20 cellular contexts compared by ENCODE assay signal in the genomic region with DNA sequence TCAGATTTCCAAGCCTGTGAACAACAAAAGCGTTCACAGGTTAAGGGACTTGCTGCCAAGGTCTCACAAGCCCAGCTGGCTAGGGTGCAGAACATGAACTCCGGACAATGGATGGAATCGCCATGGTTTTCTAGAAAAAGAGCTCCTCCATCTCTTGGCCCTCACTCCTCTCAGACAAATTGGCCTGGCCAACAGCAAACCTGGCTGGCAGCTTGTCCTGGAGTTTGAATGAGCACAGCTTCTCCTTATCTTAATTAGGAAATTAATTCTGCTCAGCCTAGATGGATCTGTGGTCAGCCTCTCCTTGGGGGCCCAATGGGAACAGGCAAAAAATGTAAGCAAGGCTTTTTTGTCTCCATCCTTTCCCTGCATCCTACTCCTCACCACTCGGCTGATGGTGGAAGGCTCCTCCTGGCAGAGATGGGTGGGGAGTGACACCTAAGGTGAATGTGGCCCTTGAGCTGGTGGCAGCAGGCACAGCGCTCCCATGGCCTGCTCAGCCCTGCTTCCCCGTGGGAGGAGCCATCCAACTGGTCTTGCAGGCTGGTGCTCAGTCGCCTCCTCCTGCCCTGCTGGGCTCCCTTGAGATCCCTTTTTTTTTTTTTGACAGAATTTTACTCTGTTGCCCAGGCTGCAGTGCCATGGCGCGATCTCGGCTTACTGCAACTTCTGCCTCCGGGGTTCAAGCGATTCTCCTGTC. TPM values are rescaled to one million over a fixed set of nuclear protein-coding genes. Genes with fewer than 3 reads are reported as not detected.
DNase-seq lines count a peak whose midpoint lies in the region; ATAC-seq, FAIRE-seq and TF ChIP-seq lines count a peak whose summit lies in the region.
"Had no signal": no experiment of that assay in that cellular context is flagged by ENCODE, and none has a peak within 500 bp of the region (broad histone marks: within the 10 kb centered on the region; RNA-seq: fewer than 3 reads in every experiment).

No MANE protein-coding gene starts in this region.

- H3K27me3 Mint-ChIP-seq in CD4-positive, alpha-beta memory T cell, result no peaks in the 10 kb centered on the region

- ATAC-seq in HG03432 (IDR thresholded peaks at IDR 0.05; ENCODE audit: unreplicated experiment), result no peak
- ATAC-seq: heart right ventricle, left lobe of liver had no signal

- H3K4me1 ChIP-seq in kidney (ENCODE audit: control insufficient read depth in 1 of 2, insufficient read depth in 1 of 2, low read depth in 1 of 2, low read length in 2 of 2), result peaks cover 26 to 28% of the 10 kb centered on the region in 2 donors
- H3K4me1 ChIP-seq in thyroid gland, result peaks cover 27 to 59% of the 10 kb centered on the region in 2 donors
- peaks cover 18% of the 10 kb centered on the region for H3K4me1 ChIP-seq in SJCRH30
- H3K4me1 ChIP-seq in CD4-positive, alpha-beta memory T cell (ENCODE audit: insufficient read depth, low read length), result peaks cover 48% of the 10 kb centered on the region

- H3K27ac Mint-ChIP-seq in CD4-positive, alpha-beta memory T cell, result peak overlapping the region in 2 of 7 donors; percentile 57 to 75
- H3K27ac Mint-ChIP-seq: activated naive CD8-positive, alpha-beta T cell treated with anti-CD3 and anti-CD28 coated beads, Interleukin-2, amount 10 ng/mL, durations not matched to agents 7 days and 5 days; stimulated activated naive B cell treated with anti-CD40 and anti-IgM and Interleukin-4, amounts not matched to agents 10 μg/mL and 1 μg/mL and 100 μg/mL, for 72 hours; T-helper 1 cell treated with Interleukin-12 subunit alpha and Interleukin-12 subunit beta and Interleukin-4 antibody, amounts not matched to agents 30 μg/mL and 1 μg/mL, for 36 hours had no signal

- H3K27ac ChIP-seq in RWPE1, result peak overlapping the region; percentile 6; the same call in 1 of the 2 replicates
- H3K27ac ChIP-seq in kidney (ENCODE audit: low read depth in 2 of 2, low read length in 2 of 2), result no peak overlapping the region
- H3K27ac ChIP-seq in thyroid gland, result no peak overlapping the region
- no peak overlapping the region for H3K27ac ChIP-seq in SJCRH30
- no peak overlapping the region for H3K27ac ChIP-seq in CD4-positive, alpha-beta memory T cell (ENCODE audit: low read depth, low read length)
- H3K27ac ChIP-seq: GM23248, heart right ventricle, uterus had no signal

- H3K4me3 ChIP-seq in kidney (ENCODE audit: low read length in 2 of 2), result no peak overlapping the region
- no peak overlapping the region for H3K4me3 ChIP-seq in thyroid gland (replicated peaks in 1 of 3)
- no peak overlapping the region for H3K4me3 ChIP-seq in SJCRH30
- no peak overlapping the region for H3K4me3 ChIP-seq in CD4-positive, alpha-beta memory T cell (ENCODE audit: low read length in 2 of 2)
- H3K4me3 ChIP-seq: GM23248, heart right ventricle, uterus had no signal

- H3K9ac ChIP-seq in kidney (ENCODE audit: low read length in 2 of 2), result no peak overlapping the region
- H3K9ac ChIP-seq: GM23248 had no signal

- DNase-seq in NCI-H526 (lab: John Stamatoyannopoulos, UW) (peak; percentile 6 to 48), NCI-H526 treated with DMSO at 0.1 percent for 48 hours (lab: John Stamatoyannopoulos, UW) (no peak), RWPE1 (ENCODE audit: low spot score) (no peak), kidney (peak; percentile 82), thyroid gland (peak; percentile 79 to 83), SJCRH30 (no peak)
- no peak for DNase-seq in CD4-positive, alpha-beta memory T cell
- DNase-seq: activated CD4-positive, alpha-beta T cell treated with anti-CD3 and anti-CD28 coated beads for 4 hours; activated naive CD8-positive, alpha-beta T cell treated with anti-CD3 and anti-CD28 coated beads, Interleukin-2, amount 10 ng/mL, durations not matched to agents 7 days and 5 days; activated T-cell treated with anti-CD3 and anti-CD28 coated beads, Interleukin-2, amount 50 U/mL, for 1 hour; erythroblast; GM23248; heart right ventricle; NCI-H1417 treated with DMSO at 0.1 percent for 48 hours; NCI-H69; stimulated activated naive B cell treated with anti-CD40 and anti-IgM and Interleukin-4, amounts not matched to agents 10 μg/mL and 1 μg/mL and 100 μg/mL, for 72 hours; uterus had no signal

- POLR2A ChIA-PET in RWPE1 (lab: Yijun Ruan, JAX; ENCODE audit: low non-redundant PET), result no interaction called here
- POLR2A ChIA-PET in CD4-positive, alpha-beta memory T cell (lab: Charles Lee; ENCODE audit: partially characterized antibody), result interaction anchor here (1.3 kb wide), 1 partner anchor 8 kb away, joined by 4 read pairs; no protein-coding TSS in a partner anchor

- FAIRE-seq in kidney (lab: Jason Lieb, UNC), result no peak

- TF ChIP-seq POLR2A in thyroid gland (IDR thresholded peaks at IDR 0.05), result no peak

- H3K27me3 ChIP-seq in thyroid gland (no peaks in the 10 kb centered on the region), SJCRH30 (no peaks in the 10 kb centered on the region)
- H3K27me3 ChIP-seq in CD4-positive, alpha-beta memory T cell (ENCODE audit: insufficient read depth, low read length), result no peaks in the 10 kb centered on the region
- H3K27me3 ChIP-seq: uterus had no signal

- CTCF ChIA-PET in RWPE1 (lab: Yijun Ruan, JAX), result interaction anchor here (0.6 to 0.9 kb wide), 2 partner anchors 12 to 45 kb away, joined by 3 to 5 read pairs; no protein-coding TSS in a partner anchor
- CTCF ChIA-PET in CD4-positive, alpha-beta memory T cell (lab: Charles Lee; ENCODE audit: partially characterized antibody), result interaction anchor here (0.8 to 1.6 kb wide), 4 partner anchors 52 to 65 kb away, joined by 3 to 4 read pairs (median 3); no protein-coding TSS in a partner anchor

- H3K36me3 ChIP-seq in kidney (ENCODE audit: control insufficient read depth in 1 of 2, insufficient read depth in 2 of 2, low read length in 2 of 2), result no peaks in the 10 kb centered on the region
- H3K36me3 ChIP-seq in thyroid gland, result no peaks in the 10 kb centered on the region
- H3K36me3 ChIP-seq in SJCRH30, result no peaks in the 10 kb centered on the region
- no peaks in the 10 kb centered on the region for H3K36me3 ChIP-seq in CD4-positive, alpha-beta memory T cell (ENCODE audit: insufficient read depth, low read length)
- H3K36me3 ChIP-seq: heart right ventricle, uterus had no signal

- H3K9me3 ChIP-seq in kidney (ENCODE audit: control insufficient read depth in 1 of 2, low read length in 2 of 2) (no peaks in the 10 kb centered on the region), thyroid gland (no peaks in the 10 kb centered on the region), SJCRH30 (replicated peaks) (no peaks in the 10 kb centered on the region)
- no peaks in the 10 kb centered on the region for H3K9me3 ChIP-seq in CD4-positive, alpha-beta memory T cell (ENCODE audit: control insufficient read depth in 1 of 2, low read length in 2 of 2)
- H3K9me3 ChIP-seq: heart right ventricle, uterus had no signal

- WGBS in thyroid gland, 2 donors, result 53 to 62% methylated on average over 12 of the region's 12 CpGs

- no peaks in the 10 kb centered on the region for H3K9me3 Mint-ChIP-seq in CD4-positive, alpha-beta memory T cell
- H3K9me3 Mint-ChIP-seq: activated naive CD8-positive, alpha-beta T cell treated with anti-CD3 and anti-CD28 coated beads, Interleukin-2, amount 10 ng/mL, durations not matched to agents 7 days and 5 days; stimulated activated naive B cell treated with anti-CD40 and anti-IgM and Interleukin-4, amounts not matched to agents 10 μg/mL and 1 μg/mL and 100 μg/mL, for 72 hours; T-helper 1 cell treated with Interleukin-12 subunit alpha and Interleukin-12 subunit beta and Interleukin-4 antibody, amounts not matched to agents 30 μg/mL and 1 μg/mL, for 36 hours had no signal

- peaks cover 43 to 75% (median 61%) of the 10 kb centered on the region in 4 donors for H3K4me1 Mint-ChIP-seq in CD4-positive, alpha-beta memory T cell

- no peak overlapping the region for H3K4me3 Mint-ChIP-seq in CD4-positive, alpha-beta memory T cell
- H3K4me3 Mint-ChIP-seq: activated naive CD8-positive, alpha-beta T cell treated with anti-CD3 and anti-CD28 coated beads, Interleukin-2, amount 10 ng/mL, durations not matched to agents 7 days and 5 days; stimulated activated naive B cell treated with anti-CD40 and anti-IgM and Interleukin-4, amounts not matched to agents 10 μg/mL and 1 μg/mL and 100 μg/mL, for 72 hours; T-helper 1 cell treated with Interleukin-12 subunit alpha and Interleukin-12 subunit beta and Interleukin-4 antibody, amounts not matched to agents 30 μg/mL and 1 μg/mL, for 36 hours had no signal

- H3K36me3 Mint-ChIP-seq in CD4-positive, alpha-beta memory T cell, result peaks cover 0 to 7% of the 10 kb centered on the region in 2 donors

- intact Hi-C loops in kidney (cut with DNase I), result no loop called here
- intact Hi-C loops in thyroid gland (cut with DNase I), result no loop called here
- intact Hi-C loops in CD4-positive, alpha-beta memory T cell (cut with micrococcal nuclease), result loop anchor here (5.0 kb wide), 1 partner anchor 37 kb away; no protein-coding TSS in a partner anchor

- TF ChIP-seq CTCF in RWPE1 (conservative IDR thresholded peaks at IDR 0.05; ENCODE audit: low read depth), result no peak
- no peak for TF ChIP-seq CTCF in kidney (IDR thresholded peaks at IDR 0.05; ENCODE audit: borderline replicate concordance, extremely low read depth, insufficient read depth)
- TF ChIP-seq CTCF in thyroid gland (IDR thresholded peaks at IDR 0.05), result peak in 1 of 6 experiments; percentile 32

RNA-seq across cellular contexts. Expression of gene KLHL25, which starts 5.8 kb away (rescaled TPM):
- total RNA-seq in kidney (8.4 TPM), thyroid gland (1 to 10 TPM; 4.2 to 8.8 (median 4.8) TPM)
- polyA plus RNA-seq in kidney (ENCODE audit: insufficient read depth, low read depth, low replicate concordance), result 5.3 TPM
- 8.2 and 9.5 TPM in 2 replicates for total RNA-seq in SJCRH30 (2014; rRNA removed; shearing (Covaris generic))
- 10 to 100 TPM; 10.3 to 11.4 TPM for total RNA-seq in CD4-positive, alpha-beta memory T cell
- polyA plus RNA-seq in CD4-positive, alpha-beta memory T cell, result 1 to 10 TPM; 1.6 to 3.1 TPM

Comparison
In these comparisons a context has a peak if more than half of its experiments do, and no peak if none do; other contexts are left out.
1. DNase-seq: peak in NCI-H526 (2 of 2), kidney (single experiment) and thyroid gland (2 of 2); none in NCI-H526 treated with DMSO at 0.1 percent for 48 hours (single experiment), RWPE1 (single experiment), SJCRH30 (0 of 2) and CD4-positive, alpha-beta memory T cell (0 of 5).